13 cellular contexts compared by ENCODE assay signal in genomic region chr2:233063976-233064411, GRCh38. TPM values are rescaled to one million over a fixed set of nuclear protein-coding genes. Genes with fewer than 3 reads are reported as not detected.
DNase-seq lines count a peak whose midpoint lies in the region; ATAC-seq lines count a peak whose summit lies in the region.
"Had no signal": no experiment of that assay in that cellular context is flagged by ENCODE, and none has a peak within 500 bp of the region (broad histone marks: within the 10 kb centered on the region; RNA-seq: fewer than 3 reads in every experiment).

No MANE protein-coding gene starts in this region.

- no peak for ATAC-seq in stimulated activated naive CD8-positive, alpha-beta T cell treated with anti-CD3 and anti-CD28 coated beads, Interleukin-15, Interleukin-2, amounts not matched to agents 100 U/mL and 50 U/mL, for 24 hours
- no peak for ATAC-seq in HG02840 (IDR thresholded peaks at IDR 0.05; ENCODE audit: low FRiP score, unreplicated experiment)
- no peak for ATAC-seq in HG02642 (IDR thresholded peaks at IDR 0.05; ENCODE audit: poor library complexity, unreplicated experiment)

- H3K4me3 Mint-ChIP-seq in stimulated activated naive CD8-positive, alpha-beta T cell treated with anti-CD3 and anti-CD28 coated beads, Interleukin-15, Interleukin-2, amounts not matched to agents 100 ng/mL and 50 ng/mL, for 24 hours = peak overlapping the region; percentile 87

- H3K4me3 ChIP-seq in mononuclear cell (ENCODE audit: low read length) (peak overlapping the region; percentile 9), SJCRH30 (no peak overlapping the region)

- H3K9me3 Mint-ChIP-seq in stimulated activated naive CD8-positive, alpha-beta T cell treated with anti-CD3 and anti-CD28 coated beads, Interleukin-15, Interleukin-2, amounts not matched to agents 100 ng/mL and 50 ng/mL, for 24 hours = no peaks in the 10 kb centered on the region

- H3K36me3 Mint-ChIP-seq in stimulated activated naive CD8-positive, alpha-beta T cell treated with anti-CD3 and anti-CD28 coated beads, Interleukin-15, Interleukin-2, amounts not matched to agents 100 ng/mL and 50 ng/mL, for 24 hours (ENCODE audit: low read depth) = peaks cover 35% of the 10 kb centered on the region

- H3K9me3 ChIP-seq in mononuclear cell (ENCODE audit: low read depth, low read length) (no peaks in the 10 kb centered on the region), SJCRH30 (replicated peaks) (no peaks in the 10 kb centered on the region)

- peaks cover 77% of the 10 kb centered on the region for H3K4me1 Mint-ChIP-seq in stimulated activated naive CD8-positive, alpha-beta T cell treated with anti-CD3 and anti-CD28 coated beads, Interleukin-15, Interleukin-2, amounts not matched to agents 100 ng/mL and 50 ng/mL, for 24 hours (ENCODE audit: low read depth)

- no peaks in the 10 kb centered on the region for H3K27me3 Mint-ChIP-seq in stimulated activated naive CD8-positive, alpha-beta T cell treated with anti-CD3 and anti-CD28 coated beads, Interleukin-15, Interleukin-2, amounts not matched to agents 100 ng/mL and 50 ng/mL, for 24 hours

- H3K4me1 ChIP-seq in mononuclear cell (ENCODE audit: insufficient read depth, low read length) = peaks cover 74% of the 10 kb centered on the region
- H3K4me1 ChIP-seq in SJCRH30 = peaks cover 10% of the 10 kb centered on the region; the same call in 1 of the 2 replicates

- peak overlapping the region; percentile 79 for H3K27ac Mint-ChIP-seq in stimulated activated naive CD8-positive, alpha-beta T cell treated with anti-CD3 and anti-CD28 coated beads, Interleukin-15, Interleukin-2, amounts not matched to agents 100 ng/mL and 50 ng/mL, for 24 hours

- H3K27ac ChIP-seq in SJCRH30 = no peak overlapping the region

- no peak for DNase-seq in stimulated activated naive CD8-positive, alpha-beta T cell treated with anti-CD3 and anti-CD28 coated beads, Interleukin-15, Interleukin-2, amounts not matched to agents 100 U/mL and 50 U/mL, for 24 hours
- peak; percentile 49 for DNase-seq in activated CD8-positive, alpha-beta memory T cell treated with anti-CD3 and anti-CD28 coated beads, Interleukin-2, amount 50 U/mL, for 48 hours
- DNase-seq in SJCRH30 = no peak
- no peak for DNase-seq in NCI-H187 treated with DMSO at 0.1 percent for 48 hours (lab: John Stamatoyannopoulos, UW)
- DNase-seq: NCI-H1092 had no signal

- H3K27me3 ChIP-seq in mononuclear cell (ENCODE audit: insufficient read depth, low read length) = no peaks in the 10 kb centered on the region
- H3K27me3 ChIP-seq in SJCRH30 = no peaks in the 10 kb centered on the region

- no peaks in the 10 kb centered on the region for H3K36me3 ChIP-seq in SJCRH30

RNA-seq across cellular contexts. Expression of gene INPP5D, which starts 3.9 kb away (rescaled TPM):
- total RNA-seq in mononuclear cell = 122 TPM
- 0.47 and 0.68 TPM in 2 replicates for total RNA-seq in SJCRH30 (2014; rRNA removed; shearing (Covaris generic))

RNA-seq across cellular contexts. Expression of gene NEU2, which starts 31.5 kb away (rescaled TPM):
- not detected for total RNA-seq in mononuclear cell
- not detected in 2 replicates for total RNA-seq in SJCRH30 (2014; rRNA removed; shearing (Covaris generic))
- total RNA-seq: cerebellum, fibroblast of lung, G401, H1 had no signal

RNA-seq across cellular contexts. Expression of gene NGEF, which starts 50.9 kb away (rescaled TPM):
- total RNA-seq in mononuclear cell = 0.21 TPM
- not detected in 2 replicates for total RNA-seq in SJCRH30 (2014; rRNA removed; shearing (Covaris generic))

Comparison
In these comparisons a context has a peak if more than half of its experiments do, and no peak if none do; other contexts are left out.
1. RNA of gene INPP5D, which starts 3.9 kb away (total RNA-seq): 122 TPM in mononuclear cell (single experiment); 0.47 to 0.68 TPM in SJCRH30; every median in the first group is over 10 times any median in the second.